In genomic region chr2:219543596-219544358, GRCh38 we compare ENCODE assay signal across 1 cellular context.
TF ChIP-seq lines count a peak whose summit lies in the region.

TSS of gene CHPF (minus strand) at chr2:219543809. CDS start at chr2:219543538, 271 bp downstream.
TSS of gene TMEM198 (plus strand) at chr2:219544028. CDS start at chr2:219544728, 700 bp downstream.

TF ChIP-seq in HepG2, 621 proteins besides CTCF, POLR2A, EP300 and RAD21 (continued from another document and continues in another):
- no peak; the same call in 1 of the 2 replicates for TF ChIP-seq SATB2 (CRISPR knock-in tag; IDR thresholded peaks at IDR 0.05)
- no peak for TF ChIP-seq TCF7 (IDR thresholded peaks at IDR 0.05; ENCODE audit: low read depth)
- no peak for TF ChIP-seq ARID3A (IDR thresholded peaks at IDR 0.05; ENCODE audit: low read depth, low read length)
- peak; percentile 95 for TF ChIP-seq SP5 (CRISPR knock-in tag; IDR thresholded peaks at IDR 0.05; ENCODE audit: borderline replicate concordance, low read depth)
- peak; percentile 75; the same call in 1 of the 2 replicates for TF ChIP-seq ZNF772 (CRISPR knock-in tag; IDR thresholded peaks at IDR 0.05)
- TF ChIP-seq PRDM15 (CRISPR knock-in tag; IDR thresholded peaks at IDR 0.05), result peak; percentile 64; the same call in 1 of the 2 replicates
- TF ChIP-seq ATAD3A (CRISPR knock-in tag; IDR thresholded peaks at IDR 0.05), result peak; percentile 83
- peak; percentile 83 for TF ChIP-seq ZSCAN21 (CRISPR knock-in tag; IDR thresholded peaks at IDR 0.05; ENCODE audit: borderline replicate concordance)
- no peak; the same call in 1 of the 2 replicates for TF ChIP-seq KDM5A (IDR thresholded peaks at IDR 0.05; ENCODE audit: borderline replicate concordance, low read length)
- TF ChIP-seq ATF2 (CRISPR knock-in tag; IDR thresholded peaks at IDR 0.05), result peak; percentile 99
- TF ChIP-seq REPIN1 (CRISPR knock-in tag; IDR thresholded peaks at IDR 0.05; ENCODE audit: borderline replicate concordance, low read depth), result peak; percentile 72; the same call in 1 of the 2 replicates
- TF ChIP-seq ZNF781 (CRISPR knock-in tag; IDR thresholded peaks at IDR 0.05; ENCODE audit: borderline replicate concordance, not compliant biosample characterization), result peak; percentile 60
- peak; percentile 91 for TF ChIP-seq SPEN (CRISPR knock-in tag; IDR thresholded peaks at IDR 0.05; ENCODE audit: low read depth)
- TF ChIP-seq ATF3 (CRISPR knock-in tag; IDR thresholded peaks at IDR 0.05), result peak; percentile 76
- TF ChIP-seq SMAD1 (CRISPR knock-in tag; IDR thresholded peaks at IDR 0.05; ENCODE audit: borderline replicate concordance, low read depth), result peak; percentile 26; the same call in 1 of the 2 replicates
- peak; percentile 93 for TF ChIP-seq HBP1 (CRISPR knock-in tag; IDR thresholded peaks at IDR 0.05; ENCODE audit: low read depth)
- TF ChIP-seq ZMAT3 (CRISPR knock-in tag; conservative IDR thresholded peaks at IDR 0.05), result peak; percentile 88
- 0 out of 2 replicates have a peak, but pooled peaks have one; percentile 44 for TF ChIP-seq MXD3 (CRISPR knock-in tag; IDR thresholded peaks at IDR 0.05)
- peak; percentile 72; the same call in 1 of the 2 replicates for TF ChIP-seq ZNF614 (CRISPR knock-in tag; IDR thresholded peaks at IDR 0.05; ENCODE audit: borderline replicate concordance)
- no peak for TF ChIP-seq SIX1 (CRISPR knock-in tag; IDR thresholded peaks at IDR 0.05; ENCODE audit: borderline replicate concordance)
- TF ChIP-seq ZNF580 (CRISPR knock-in tag; IDR thresholded peaks at IDR 0.05; ENCODE audit: borderline replicate concordance, low read depth), result peak; percentile 54; the same call in 1 of the 2 replicates
- TF ChIP-seq SSRP1 (CRISPR knock-in tag; IDR thresholded peaks at IDR 0.05), result no peak
- TF ChIP-seq ZNF563 (CRISPR knock-in tag; IDR thresholded peaks at IDR 0.05), result peak; percentile 83; the same call in 1 of the 2 replicates
- no peak for TF ChIP-seq SRSF9 (IDR thresholded peaks at IDR 0.05; ENCODE audit: borderline replicate concordance, insufficient read depth, low read depth, low read length, poor library complexity, severe bottlenecking)
- TF ChIP-seq ZSCAN12 (CRISPR knock-in tag; IDR thresholded peaks at IDR 0.05), result peak; percentile 87; the same call in 1 of the 2 replicates
- no peak for TF ChIP-seq ZMYM2 (CRISPR knock-in tag; IDR thresholded peaks at IDR 0.05)
- TF ChIP-seq PHF20 (CRISPR knock-in tag; IDR thresholded peaks at IDR 0.05), result peak; percentile 77
- no peak for TF ChIP-seq JARID2 (CRISPR knock-in tag; IDR thresholded peaks at IDR 0.05; ENCODE audit: insufficient replicate concordance)
- TF ChIP-seq JDP2 (CRISPR knock-in tag; IDR thresholded peaks at IDR 0.05; ENCODE audit: borderline replicate concordance), result peak; percentile 29; the same call in 1 of the 2 replicates
- TF ChIP-seq GATAD2A (CRISPR knock-in tag; IDR thresholded peaks at IDR 0.05), result peak; percentile 76
- peak; percentile 62 for TF ChIP-seq MTF1 (CRISPR knock-in tag; IDR thresholded peaks at IDR 0.05)
- peak; percentile 12 for TF ChIP-seq YY1 (IDR thresholded peaks at IDR 0.05; ENCODE audit: insufficient read depth, insufficient replicate concordance, low read depth, low read length)
- TF ChIP-seq PRDM4 (CRISPR knock-in tag; IDR thresholded peaks at IDR 0.05; ENCODE audit: borderline replicate concordance), result no peak; the same call in 1 of the 2 replicates
- TF ChIP-seq ZNF850 (CRISPR knock-in tag; conservative IDR thresholded peaks at IDR 0.05), result 0 out of 2 replicates have a peak, but pooled peaks have one; percentile 59
- peak; percentile 99 for TF ChIP-seq MAZ (IDR thresholded peaks at IDR 0.05; ENCODE audit: borderline replicate concordance, low read depth, low read length)
- TF ChIP-seq MAZ (CRISPR knock-in tag; IDR thresholded peaks at IDR 0.05; ENCODE audit: low read depth), result peak; percentile 93
- TF ChIP-seq ZNF20 (CRISPR knock-in tag; IDR thresholded peaks at IDR 0.05), result no peak
- no peak for TF ChIP-seq NR3C1 (CRISPR knock-in tag; IDR thresholded peaks at IDR 0.05)
- TF ChIP-seq ZFP62 (CRISPR knock-in tag; IDR thresholded peaks at IDR 0.05), result 0 out of 2 replicates have a peak, but pooled peaks have one; percentile 89
- TF ChIP-seq ZNF329 (CRISPR knock-in tag; IDR thresholded peaks at IDR 0.05; ENCODE audit: low read depth), result no peak
- TF ChIP-seq HIC2 (CRISPR knock-in tag; IDR thresholded peaks at IDR 0.05; ENCODE audit: low read depth), result no peak; the same call in none of the 2 replicates
- peak; percentile 92 for TF ChIP-seq ZNF800 (CRISPR knock-in tag; IDR thresholded peaks at IDR 0.05)
